ENCODE assay signal across 1 cellular context in the genomic region with DNA sequence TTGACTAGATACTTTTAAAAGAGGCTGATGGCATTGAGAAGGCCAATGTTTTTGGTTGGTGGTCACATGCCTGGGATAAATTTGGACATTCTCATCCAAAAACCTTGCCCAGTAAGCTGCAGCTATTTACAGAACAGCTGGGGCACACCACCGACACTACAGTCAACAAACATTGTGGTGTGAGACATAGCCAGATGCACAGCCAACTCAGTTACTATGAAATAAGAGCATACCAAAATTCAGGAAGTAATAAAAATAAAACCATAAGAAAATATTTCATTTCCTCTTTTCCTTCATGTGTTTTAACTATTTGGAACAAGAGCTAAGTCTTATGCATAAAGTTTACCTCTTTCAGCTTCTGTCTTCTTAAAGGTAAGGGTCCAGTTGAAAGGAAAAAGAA.
A peak's percentile ranks its signal among the peaks of the same experiment; 100 is the strongest.
TF ChIP-seq lines count a peak whose summit lies in the region.

No MANE protein-coding gene starts in this region.

TF ChIP-seq in GM12878, 131 proteins besides CTCF, POLR2A, EP300 and RAD21 (continued from another document):
- TF ChIP-seq MTA2 (IDR thresholded peaks at IDR 0.05; ENCODE audit: low read depth) = 0 out of 2 replicates have a peak, but pooled peaks have one; percentile 15
- no peak for TF ChIP-seq KLF5 (IDR thresholded peaks at IDR 0.05; ENCODE audit: partially characterized antibody)
- TF ChIP-seq TCF12 (IDR thresholded peaks at IDR 0.05; ENCODE audit: low read depth, low read length) = 0 out of 2 replicates have a peak, but pooled peaks have one; percentile 25
- TF ChIP-seq CHD1 (IDR thresholded peaks at IDR 0.05; ENCODE audit: low read depth, low read length) = no peak
- TF ChIP-seq MEF2A (IDR thresholded peaks at IDR 0.05; ENCODE audit: insufficient read depth, low read depth, low read length) = peak; percentile 57; the same call in 1 of the 2 replicates
- no peak for TF ChIP-seq KAT2A (conservative IDR thresholded peaks at IDR 0.05; ENCODE audit: control insufficient read depth, low read depth, low read length)
- TF ChIP-seq BRCA1 (IDR thresholded peaks at IDR 0.05; ENCODE audit: low read depth, low read length) = no peak
- TF ChIP-seq IKZF1 (conservative IDR thresholded peaks at IDR 0.05) = 0 out of 2 replicates have a peak, but pooled peaks have one; percentile 39
- TF ChIP-seq BHLHE40 (IDR thresholded peaks at IDR 0.05; ENCODE audit: borderline replicate concordance in 1 of 2, low read depth in 2 of 2, low read length in 1 of 2) = peak; percentile 58 to 62; a peak in 2 of 4 replicates
- TF ChIP-seq, protein P1, sequence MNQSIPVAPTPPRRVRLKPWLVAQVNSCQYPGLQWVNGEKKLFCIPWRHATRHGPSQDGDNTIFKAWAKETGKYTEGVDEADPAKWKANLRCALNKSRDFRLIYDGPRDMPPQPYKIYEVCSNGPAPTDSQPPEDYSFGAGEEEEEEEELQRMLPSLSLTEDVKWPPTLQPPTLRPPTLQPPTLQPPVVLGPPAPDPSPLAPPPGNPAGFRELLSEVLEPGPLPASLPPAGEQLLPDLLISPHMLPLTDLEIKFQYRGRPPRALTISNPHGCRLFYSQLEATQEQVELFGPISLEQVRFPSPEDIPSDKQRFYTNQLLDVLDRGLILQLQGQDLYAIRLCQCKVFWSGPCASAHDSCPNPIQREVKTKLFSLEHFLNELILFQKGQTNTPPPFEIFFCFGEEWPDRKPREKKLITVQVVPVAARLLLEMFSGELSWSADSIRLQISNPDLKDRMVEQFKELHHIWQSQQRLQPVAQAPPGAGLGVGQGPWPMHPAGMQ (IDR thresholded peaks at IDR 0.05; ENCODE audit: borderline replicate concordance) = no peak
- TF ChIP-seq, protein P2, sequence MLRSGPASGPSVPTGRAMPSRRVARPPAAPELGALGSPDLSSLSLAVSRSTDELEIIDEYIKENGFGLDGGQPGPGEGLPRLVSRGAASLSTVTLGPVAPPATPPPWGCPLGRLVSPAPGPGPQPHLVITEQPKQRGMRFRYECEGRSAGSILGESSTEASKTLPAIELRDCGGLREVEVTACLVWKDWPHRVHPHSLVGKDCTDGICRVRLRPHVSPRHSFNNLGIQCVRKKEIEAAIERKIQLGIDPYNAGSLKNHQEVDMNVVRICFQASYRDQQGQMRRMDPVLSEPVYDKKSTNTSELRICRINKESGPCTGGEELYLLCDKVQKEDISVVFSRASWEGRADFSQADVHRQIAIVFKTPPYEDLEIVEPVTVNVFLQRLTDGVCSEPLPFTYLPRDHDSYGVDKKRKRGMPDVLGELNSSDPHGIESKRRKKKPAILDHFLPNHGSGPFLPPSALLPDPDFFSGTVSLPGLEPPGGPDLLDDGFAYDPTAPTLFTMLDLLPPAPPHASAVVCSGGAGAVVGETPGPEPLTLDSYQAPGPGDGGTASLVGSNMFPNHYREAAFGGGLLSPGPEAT (IDR thresholded peaks at IDR 0.05; ENCODE audit: low read depth) = no peak
- 0 out of 2 replicates have a peak, but pooled peaks have one; percentile 22 for TF ChIP-seq NFIC (IDR thresholded peaks at IDR 0.05; ENCODE audit: low read depth, low read length)
- TF ChIP-seq RUNX3 (IDR thresholded peaks at IDR 0.05; ENCODE audit: low read length) = peak; percentile 64
TF ChIP-seq in GM12878: peak in this region for 9.
